ENCODE assay signal across 1 cellular context in genomic region chr1:230708631-230709580, GRCh38.
TF ChIP-seq lines count a peak whose summit lies in the region.

No MANE protein-coding gene starts in this region.

TF ChIP-seq in HepG2, 621 proteins besides CTCF, POLR2A, EP300 and RAD21 (continued from another document):
- TF ChIP-seq, protein P1, sequence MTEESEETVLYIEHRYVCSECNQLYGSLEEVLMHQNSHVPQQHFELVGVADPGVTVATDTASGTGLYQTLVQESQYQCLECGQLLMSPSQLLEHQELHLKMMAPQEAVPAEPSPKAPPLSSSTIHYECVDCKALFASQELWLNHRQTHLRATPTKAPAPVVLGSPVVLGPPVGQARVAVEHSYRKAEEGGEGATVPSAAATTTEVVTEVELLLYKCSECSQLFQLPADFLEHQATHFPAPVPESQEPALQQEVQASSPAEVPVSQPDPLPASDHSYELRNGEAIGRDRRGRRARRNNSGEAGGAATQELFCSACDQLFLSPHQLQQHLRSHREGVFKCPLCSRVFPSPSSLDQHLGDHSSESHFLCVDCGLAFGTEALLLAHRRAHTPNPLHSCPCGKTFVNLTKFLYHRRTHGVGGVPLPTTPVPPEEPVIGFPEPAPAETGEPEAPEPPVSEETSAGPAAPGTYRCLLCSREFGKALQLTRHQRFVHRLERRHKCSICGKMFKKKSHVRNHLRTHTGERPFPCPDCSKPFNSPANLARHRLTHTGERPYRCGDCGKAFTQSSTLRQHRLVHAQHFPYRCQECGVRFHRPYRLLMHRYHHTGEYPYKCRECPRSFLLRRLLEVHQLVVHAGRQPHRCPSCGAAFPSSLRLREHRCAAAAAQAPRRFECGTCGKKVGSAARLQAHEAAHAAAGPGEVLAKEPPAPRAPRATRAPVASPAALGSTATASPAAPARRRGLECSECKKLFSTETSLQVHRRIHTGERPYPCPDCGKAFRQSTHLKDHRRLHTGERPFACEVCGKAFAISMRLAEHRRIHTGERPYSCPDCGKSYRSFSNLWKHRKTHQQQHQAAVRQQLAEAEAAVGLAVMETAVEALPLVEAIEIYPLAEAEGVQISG (CRISPR knock-in tag; IDR thresholded peaks at IDR 0.05), result peak; percentile 85
- TF ChIP-seq ZNF543 (CRISPR knock-in tag; IDR thresholded peaks at IDR 0.05), result peak; percentile 95
- TF ChIP-seq ZNF496 (CRISPR knock-in tag; IDR thresholded peaks at IDR 0.05; ENCODE audit: insufficient replicate concordance), result no peak
- no peak for TF ChIP-seq JARID2 (CRISPR knock-in tag; IDR thresholded peaks at IDR 0.05; ENCODE audit: insufficient replicate concordance)
- TF ChIP-seq ZNF484 (CRISPR knock-in tag; IDR thresholded peaks at IDR 0.05; ENCODE audit: borderline replicate concordance, low read depth), result no peak
- 0 out of 2 replicates have a peak, but pooled peaks have one; percentile 53 for TF ChIP-seq HOXA9 (CRISPR knock-in tag; IDR thresholded peaks at IDR 0.05; ENCODE audit: borderline replicate concordance)
- peak; percentile 86; the same call in 1 of the 2 replicates for TF ChIP-seq ZBTB7A (CRISPR knock-in tag; IDR thresholded peaks at IDR 0.05)
- no peak for TF ChIP-seq SNAI1 (CRISPR knock-in tag; IDR thresholded peaks at IDR 0.05; ENCODE audit: borderline replicate concordance)
- peak; percentile 12; the same call in 1 of the 2 replicates for TF ChIP-seq NFYB (CRISPR knock-in tag; IDR thresholded peaks at IDR 0.05)
- peak; percentile 96; the same call in 1 of the 2 replicates for TF ChIP-seq ZZZ3 (CRISPR knock-in tag; IDR thresholded peaks at IDR 0.05; ENCODE audit: borderline replicate concordance)
- TF ChIP-seq, protein P2, sequence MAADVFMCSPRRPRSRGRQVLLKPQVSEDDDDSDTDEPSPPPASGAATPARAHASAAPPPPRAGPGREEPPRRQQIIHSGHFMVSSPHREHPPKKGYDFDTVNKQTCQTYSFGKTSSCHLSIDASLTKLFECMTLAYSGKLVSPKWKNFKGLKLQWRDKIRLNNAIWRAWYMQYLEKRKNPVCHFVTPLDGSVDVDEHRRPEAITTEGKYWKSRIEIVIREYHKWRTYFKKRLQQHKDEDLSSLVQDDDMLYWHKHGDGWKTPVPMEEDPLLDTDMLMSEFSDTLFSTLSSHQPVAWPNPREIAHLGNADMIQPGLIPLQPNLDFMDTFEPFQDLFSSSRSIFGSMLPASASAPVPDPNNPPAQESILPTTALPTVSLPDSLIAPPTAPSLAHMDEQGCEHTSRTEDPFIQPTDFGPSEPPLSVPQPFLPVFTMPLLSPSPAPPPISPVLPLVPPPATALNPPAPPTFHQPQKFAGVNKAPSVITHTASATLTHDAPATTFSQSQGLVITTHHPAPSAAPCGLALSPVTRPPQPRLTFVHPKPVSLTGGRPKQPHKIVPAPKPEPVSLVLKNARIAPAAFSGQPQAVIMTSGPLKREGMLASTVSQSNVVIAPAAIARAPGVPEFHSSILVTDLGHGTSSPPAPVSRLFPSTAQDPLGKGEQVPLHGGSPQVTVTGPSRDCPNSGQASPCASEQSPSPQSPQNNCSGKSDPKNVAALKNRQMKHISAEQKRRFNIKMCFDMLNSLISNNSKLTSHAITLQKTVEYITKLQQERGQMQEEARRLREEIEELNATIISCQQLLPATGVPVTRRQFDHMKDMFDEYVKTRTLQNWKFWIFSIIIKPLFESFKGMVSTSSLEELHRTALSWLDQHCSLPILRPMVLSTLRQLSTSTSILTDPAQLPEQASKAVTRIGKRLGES (CRISPR knock-in tag; IDR thresholded peaks at IDR 0.05; ENCODE audit: borderline replicate concordance), result peak; percentile 92; the same call in 1 of the 2 replicates
- TF ChIP-seq CCAR2 (optimal IDR thresholded peaks at IDR 0.05; ENCODE audit: low read depth, low read length), result no peak
- no peak for TF ChIP-seq ZSCAN20 (CRISPR knock-in tag; IDR thresholded peaks at IDR 0.05; ENCODE audit: borderline replicate concordance)
- TF ChIP-seq AKAP8 (CRISPR knock-in tag; IDR thresholded peaks at IDR 0.05), result peak; percentile 95
- TF ChIP-seq ZNF503 (CRISPR knock-in tag; IDR thresholded peaks at IDR 0.05), result peak; percentile 71; the same call in 1 of the 2 replicates
- TF ChIP-seq SATB2 (CRISPR knock-in tag; IDR thresholded peaks at IDR 0.05), result no peak
- TF ChIP-seq KLF11 (CRISPR knock-in tag; IDR thresholded peaks at IDR 0.05), result peak; percentile 89; the same call in 1 of the 2 replicates
- TF ChIP-seq FOXA1 (IDR thresholded peaks at IDR 0.05), result no peak
- peak; percentile 51; the same call in 1 of the 2 replicates for TF ChIP-seq FOXA1 (CRISPR knock-in tag; IDR thresholded peaks at IDR 0.05)
- TF ChIP-seq SP1 (IDR thresholded peaks at IDR 0.05), result no peak
- TF ChIP-seq SP1 (CRISPR knock-in tag; IDR thresholded peaks at IDR 0.05), result no peak
- TF ChIP-seq ZNF713 (CRISPR knock-in tag; IDR thresholded peaks at IDR 0.05), result 0 out of 2 replicates have a peak, but pooled peaks have one; percentile 58
- TF ChIP-seq, protein P3, sequence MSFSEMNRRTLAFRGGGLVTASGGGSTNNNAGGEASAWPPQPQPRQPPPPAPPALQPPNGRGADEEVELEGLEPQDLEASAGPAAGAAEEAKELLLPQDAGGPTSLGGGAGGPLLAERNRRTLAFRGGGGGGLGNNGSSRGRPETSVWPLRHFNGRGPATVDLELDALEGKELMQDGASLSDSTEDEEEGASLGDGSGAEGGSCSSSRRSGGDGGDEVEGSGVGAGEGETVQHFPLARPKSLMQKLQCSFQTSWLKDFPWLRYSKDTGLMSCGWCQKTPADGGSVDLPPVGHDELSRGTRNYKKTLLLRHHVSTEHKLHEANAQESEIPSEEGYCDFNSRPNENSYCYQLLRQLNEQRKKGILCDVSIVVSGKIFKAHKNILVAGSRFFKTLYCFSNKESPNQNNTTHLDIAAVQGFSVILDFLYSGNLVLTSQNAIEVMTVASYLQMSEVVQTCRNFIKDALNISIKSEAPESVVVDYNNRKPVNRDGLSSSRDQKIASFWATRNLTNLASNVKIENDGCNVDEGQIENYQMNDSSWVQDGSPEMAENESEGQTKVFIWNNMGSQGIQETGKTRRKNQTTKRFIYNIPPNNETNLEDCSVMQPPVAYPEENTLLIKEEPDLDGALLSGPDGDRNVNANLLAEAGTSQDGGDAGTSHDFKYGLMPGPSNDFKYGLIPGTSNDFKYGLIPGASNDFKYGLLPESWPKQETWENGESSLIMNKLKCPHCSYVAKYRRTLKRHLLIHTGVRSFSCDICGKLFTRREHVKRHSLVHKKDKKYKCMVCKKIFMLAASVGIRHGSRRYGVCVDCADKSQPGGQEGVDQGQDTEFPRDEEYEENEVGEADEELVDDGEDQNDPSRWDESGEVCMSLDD (CRISPR knock-in tag; IDR thresholded peaks at IDR 0.05; ENCODE audit: borderline replicate concordance), result no peak
- TF ChIP-seq PHF8 (CRISPR knock-in tag; IDR thresholded peaks at IDR 0.05), result peak; percentile 61
- TF ChIP-seq RFXAP (CRISPR knock-in tag; IDR thresholded peaks at IDR 0.05; ENCODE audit: borderline replicate concordance), result peak; percentile 51; the same call in 1 of the 2 replicates
- TF ChIP-seq RBM39 (IDR thresholded peaks at IDR 0.05; ENCODE audit: low read depth, low read length, poor library complexity, severe bottlenecking), result no peak
- TF ChIP-seq, protein P4, sequence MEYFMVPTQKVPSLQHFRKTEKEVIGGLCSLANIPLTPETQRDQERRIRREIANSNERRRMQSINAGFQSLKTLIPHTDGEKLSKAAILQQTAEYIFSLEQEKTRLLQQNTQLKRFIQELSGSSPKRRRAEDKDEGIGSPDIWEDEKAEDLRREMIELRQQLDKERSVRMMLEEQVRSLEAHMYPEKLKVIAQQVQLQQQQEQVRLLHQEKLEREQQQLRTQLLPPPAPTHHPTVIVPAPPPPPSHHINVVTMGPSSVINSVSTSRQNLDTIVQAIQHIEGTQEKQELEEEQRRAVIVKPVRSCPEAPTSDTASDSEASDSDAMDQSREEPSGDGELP (IDR thresholded peaks at IDR 0.05; ENCODE audit: borderline replicate concordance, low read depth), result peak; percentile 79; the same call in 1 of the 2 replicates
- TF ChIP-seq ZNF646 (CRISPR knock-in tag; IDR thresholded peaks at IDR 0.05), result no peak
- TF ChIP-seq ZNF10 (CRISPR knock-in tag; IDR thresholded peaks at IDR 0.05; ENCODE audit: borderline replicate concordance, low read depth), result no peak
- TF ChIP-seq, protein P5, sequence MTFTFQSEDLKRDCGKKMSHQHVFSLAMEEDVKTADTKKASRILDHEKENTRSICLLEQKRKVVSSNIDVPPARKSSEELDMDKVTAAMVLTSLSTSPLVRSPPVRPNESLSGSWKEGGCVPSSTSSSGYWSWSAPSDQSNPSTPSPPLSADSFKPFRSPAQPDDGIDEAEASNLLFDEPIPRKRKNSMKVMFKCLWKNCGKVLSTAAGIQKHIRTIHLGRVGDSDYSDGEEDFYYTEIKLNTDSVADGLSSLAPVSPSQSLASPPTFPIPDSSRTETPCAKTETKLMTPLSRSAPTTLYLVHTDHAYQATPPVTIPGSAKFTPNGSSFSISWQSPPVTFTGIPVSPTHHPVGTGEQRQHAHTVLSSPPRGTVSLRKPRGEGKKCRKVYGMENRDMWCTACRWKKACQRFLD (CRISPR knock-in tag; IDR thresholded peaks at IDR 0.05; ENCODE audit: borderline replicate concordance), result no peak
- no peak for TF ChIP-seq TBP (CRISPR knock-in tag; IDR thresholded peaks at IDR 0.05)
- peak; percentile 92 for TF ChIP-seq HOXA3 (CRISPR knock-in tag; IDR thresholded peaks at IDR 0.05)
- TF ChIP-seq STAT5B (CRISPR knock-in tag; IDR thresholded peaks at IDR 0.05), result peak; percentile 81; the same call in 1 of the 2 replicates
- TF ChIP-seq MAZ (IDR thresholded peaks at IDR 0.05; ENCODE audit: borderline replicate concordance, low read depth, low read length), result peak; percentile 48; the same call in 1 of the 2 replicates
- peak; percentile 82 for TF ChIP-seq MAZ (CRISPR knock-in tag; IDR thresholded peaks at IDR 0.05; ENCODE audit: low read depth)
